Comparison of ENCODE assay signal across 16 cellular contexts in genomic region chr4:95998311-95998710, GRCh38.
A peak's percentile ranks its signal among the peaks of the same experiment; 100 is the strongest.
DNase-seq lines count a peak whose midpoint lies in the region; ATAC-seq and TF ChIP-seq lines count a peak whose summit lies in the region.
"Had no signal": no experiment of that assay in that cellular context is flagged by ENCODE, and none has a peak within 500 bp of the region (broad histone marks: within the 10 kb centered on the region; RNA-seq: fewer than 3 reads in every experiment).

No MANE protein-coding gene starts in this region.

- peaks cover 10% of the 10 kb centered on the region for H3K4me1 ChIP-seq in mammary epithelial cell (ENCODE audit: insufficient read depth, low read length)
- H3K4me1 ChIP-seq in GM23248 (ENCODE audit: insufficient read depth): no peaks in the 10 kb centered on the region
- no peaks in the 10 kb centered on the region for H3K4me1 ChIP-seq in PC-9 (replicated peaks; ENCODE audit: insufficient read depth)

- dilution Hi-C loops in mammary epithelial cell (cut with HindIII; ENCODE audit: low sequenced_read_pairs): no loop called here

- POLR2A ChIA-PET in PC-9 (lab: Charles Lee; ENCODE audit: unreplicated experiment): no interaction called here

- H3K9ac ChIP-seq in mammary epithelial cell (ENCODE audit: insufficient read depth, low read length) (no peak overlapping the region), GM23248 (no peak overlapping the region)

- H3K27ac ChIP-seq in mammary epithelial cell (ENCODE audit: insufficient read depth, low read depth, low read length) (no peak overlapping the region), GM23248 (no peak overlapping the region), PC-9 (no peak overlapping the region)

- peak; percentile 25 to 33 for DNase-seq in Kasumi-1 (lab: John Stamatoyannopoulos, UW)
- peak; percentile 24 for DNase-seq in NB4 (ENCODE audit: low read depth)
- DNase-seq in mammary epithelial cell: peak; percentile 47
- peak; percentile 28 for DNase-seq in iris pigment epithelial cell (ENCODE audit: low read depth)
- DNase-seq in GM23248: no peak
- no peak for DNase-seq in PC-9
- DNase-seq: HCEC 1CT, KG1, MG63, NCI-H1417, NCI-H1930, NCI-H510A, NCI-H774, T-helper 1 cell had no signal

- H3K36me3 ChIP-seq in mammary epithelial cell (ENCODE audit: insufficient read depth, low read length) (no peaks in the 10 kb centered on the region), GM23248 (ENCODE audit: low read depth) (no peaks in the 10 kb centered on the region), PC-9 (ENCODE audit: low read depth) (no peaks in the 10 kb centered on the region)
- H3K36me3 ChIP-seq: MG63 had no signal

- H3K9me2 ChIP-seq in GM23248 (ENCODE audit: insufficient read depth) (no peaks in the 10 kb centered on the region), PC-9 (ENCODE audit: insufficient read depth) (no peaks in the 10 kb centered on the region)

- H3F3A ChIP-seq in GM23248 (ENCODE audit: insufficient read depth) (no peaks in the 10 kb centered on the region), PC-9 (ENCODE audit: insufficient read depth, low read depth) (no peaks in the 10 kb centered on the region)

- WGBS in mammary epithelial cell (ENCODE audit: low coverage, missing lambda C conversion rate): 47% methylated on average over 2 of the region's 2 CpGs
- 54 to 62% methylated on average over 2 of the region's 2 CpGs for WGBS in GM23248 (ENCODE audit: low coverage in 1 of 2, low lambda C conversion rate in 2 of 2, missing lambda C conversion rate in 2 of 2), 2 experiments

- no peak for ATAC-seq in GM21619 (IDR thresholded peaks at IDR 0.05; ENCODE audit: unreplicated experiment)
- ATAC-seq: Right ventricle myocardium inferior had no signal

- H3K4me3 ChIP-seq in NB4 (ENCODE audit: low read depth, low read length): no peak overlapping the region
- no peak overlapping the region for H3K4me3 ChIP-seq in mammary epithelial cell (replicated peaks in 1 of 3; ENCODE audit: insufficient read depth in 1 of 3, low read depth in 2 of 3, low read length in 3 of 3)
- H3K4me3 ChIP-seq in GM23248: no peak overlapping the region
- H3K4me3 ChIP-seq in PC-9: no peak overlapping the region
- H3K4me3 ChIP-seq: MG63 had no signal

- no peaks in the 10 kb centered on the region for H3K27me3 ChIP-seq in mammary epithelial cell (ENCODE audit: insufficient read depth, low read length)
- H3K27me3 ChIP-seq in GM23248 (replicated peaks; ENCODE audit: insufficient read depth): no peaks in the 10 kb centered on the region
- H3K27me3 ChIP-seq in PC-9 (ENCODE audit: insufficient read depth, low read depth): no peaks in the 10 kb centered on the region
- H3K27me3 ChIP-seq: MG63 had no signal

- intact Hi-C loops in mammary epithelial cell (cut with micrococcal nuclease) (no loop called here), PC-9 (cut with micrococcal nuclease; ENCODE audit: unreplicated experiment) (no loop called here)

- BruUV-seq in mammary epithelial cell (replicated peaks; lab: Mats Ljungman, UMichigan) (no TSS peak), PC-9 (replicated peaks; lab: Mats Ljungman, UMichigan) (no TSS peak)

- H2AFZ ChIP-seq in mammary epithelial cell (ENCODE audit: low read depth, low read length) (no peak overlapping the region), GM23248 (no peak overlapping the region), PC-9 (no peak overlapping the region)

- TF ChIP-seq CTCF in NB4 (IDR thresholded peaks at IDR 0.05; ENCODE audit: low read depth, low read length) (no peak), mammary epithelial cell (conservative IDR thresholded peaks at IDR 0.05 in 1 of 2, IDR thresholded peaks at IDR 0.05 in 1 of 2; ENCODE audit: extremely low read depth in 1 of 2, insufficient read depth in 1 of 2, low read depth in 1 of 2, low read length in 2 of 2) (no peak), PC-9 (conservative IDR thresholded peaks at IDR 0.05) (no peak)

- no peaks in the 10 kb centered on the region for H4K20me1 ChIP-seq in mammary epithelial cell (ENCODE audit: insufficient read depth, low read length)
- H4K20me1 ChIP-seq in GM23248 (ENCODE audit: insufficient read depth): no peaks in the 10 kb centered on the region
- H4K20me1 ChIP-seq in PC-9 (ENCODE audit: insufficient read depth): no peaks in the 10 kb centered on the region

- in situ Hi-C loops in mammary epithelial cell (cut with MboI; ENCODE audit: low sequenced_read_pairs in 2 of 2): no loop called here
- in situ Hi-C loops in GM23248 (cut with MboI): no loop called here

- H3K9me3 ChIP-seq in mammary epithelial cell (replicated peaks; ENCODE audit: insufficient read depth, low read length) (no peaks in the 10 kb centered on the region), GM23248 (ENCODE audit: low read depth) (no peaks in the 10 kb centered on the region), PC-9 (ENCODE audit: insufficient read depth, low read depth) (no peaks in the 10 kb centered on the region)
- H3K9me3 ChIP-seq: MG63 had no signal

- H3K4me2 ChIP-seq in mammary epithelial cell (ENCODE audit: insufficient read depth, low read depth, low read length) (no peak overlapping the region), GM23248 (ENCODE audit: unreplicated experiment) (no peak overlapping the region), PC-9 (no peak overlapping the region)

- no peak for TF ChIP-seq POLR2A in NB4 (IDR thresholded peaks at IDR 0.05; ENCODE audit: extremely low read depth, insufficient read length)

- CTCF ChIA-PET in mammary epithelial cell (lab: Charles Lee; ENCODE audit: low non-redundant PET) (no interaction called here), PC-9 (lab: Charles Lee) (no interaction called here)

- H3K79me2 ChIP-seq in mammary epithelial cell (ENCODE audit: insufficient read depth, low read length) (no peaks in the 10 kb centered on the region), GM23248 (ENCODE audit: insufficient read depth) (no peaks in the 10 kb centered on the region), PC-9 (ENCODE audit: low read depth) (no peaks in the 10 kb centered on the region)

Comparison
In these comparisons a context has a peak if more than half of its experiments do, and no peak if none do; other contexts are left out.
1. DNase-seq: peak in Kasumi-1 (2 of 2), NB4 (single experiment), mammary epithelial cell (single experiment) and iris pigment epithelial cell (single experiment); none in GM23248 (single experiment) and PC-9 (0 of 2).